ENCODE assay signal across 28 cellular contexts in the genomic region with DNA sequence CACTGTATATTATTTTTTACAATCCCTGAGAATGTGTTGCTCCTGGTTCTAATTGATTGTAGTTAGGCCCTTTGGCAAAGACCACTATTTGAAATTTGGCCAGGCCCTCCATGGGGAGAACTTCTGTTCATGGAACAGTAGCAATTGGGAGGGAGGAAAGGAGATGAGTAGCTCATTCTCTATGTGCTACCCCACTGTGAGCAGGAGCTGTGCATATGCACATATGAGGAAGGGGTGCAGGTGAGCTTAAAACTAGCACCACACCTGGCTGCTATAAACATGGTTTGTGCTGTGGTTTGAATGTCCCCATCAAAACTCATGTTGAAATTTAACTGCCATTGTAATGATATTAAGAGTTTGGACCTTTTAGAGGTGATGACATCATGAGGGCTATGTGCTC.
"Had no signal": no experiment of that assay in that cellular context is flagged by ENCODE, and none has a peak within 500 bp of the region (broad histone marks: within the 10 kb centered on the region; RNA-seq: fewer than 3 reads in every experiment).

No MANE protein-coding gene starts in this region.

- H3K27me3 ChIP-seq: neural progenitor cell, ovary, stomach, thyroid gland, transverse colon, upper lobe of right lung, vagina had no signal

- H3K36me3 Mint-ChIP-seq: naive thymus-derived CD4-positive, alpha-beta T cell; natural killer cell; neural progenitor cell; stimulated activated effector memory CD8-positive, alpha-beta T cell treated with anti-CD3 and anti-CD28 coated beads, Interleukin-12 subunit alpha, Interleukin-12 subunit beta, amount 100 ng/mL, for 72 hours; stimulated activated naive B cell treated with anti-CD40 and anti-IgM and Interleukin-4, amounts not matched to agents 10 μg/mL and 1 μg/mL and 100 μg/mL, for 72 hours; type B pancreatic cell had no signal

- H3K4me1 ChIP-seq: neural progenitor cell, parathyroid adenoma, psoas muscle, stomach, transverse colon, upper lobe of right lung, vagina had no signal

- H3K4me3 Mint-ChIP-seq: naive thymus-derived CD4-positive, alpha-beta T cell; natural killer cell; nephron; neural progenitor cell; stimulated activated effector memory CD8-positive, alpha-beta T cell treated with anti-CD3 and anti-CD28 coated beads, Interleukin-12 subunit alpha, Interleukin-12 subunit beta, amount 100 ng/mL, for 72 hours; stimulated activated naive B cell treated with anti-CD40 and anti-IgM and Interleukin-4, amounts not matched to agents 10 μg/mL and 1 μg/mL and 100 μg/mL, for 72 hours; stimulated activated naive CD8-positive, alpha-beta T cell treated with anti-CD3 and anti-CD28 coated beads, Interleukin-15, Interleukin-2, amounts not matched to agents 100 ng/mL and 50 ng/mL, for 24 hours; type B pancreatic cell had no signal

- H3K27ac Mint-ChIP-seq: naive thymus-derived CD4-positive, alpha-beta T cell; natural killer cell; nephron; neural progenitor cell; progenitor cell of endocrine pancreas; stimulated activated effector memory CD8-positive, alpha-beta T cell treated with anti-CD3 and anti-CD28 coated beads, Interleukin-12 subunit alpha, Interleukin-12 subunit beta, amount 100 ng/mL, for 72 hours; stimulated activated naive B cell treated with anti-CD40 and anti-IgM and Interleukin-4, amounts not matched to agents 10 μg/mL and 1 μg/mL and 100 μg/mL, for 72 hours; stimulated activated naive CD8-positive, alpha-beta T cell treated with anti-CD3 and anti-CD28 coated beads, Interleukin-15, Interleukin-2, amounts not matched to agents 100 ng/mL and 50 ng/mL, for 24 hours; type B pancreatic cell had no signal

- H3K9me3 ChIP-seq: thoracic aorta, thyroid gland, transverse colon, upper lobe of right lung, vagina had no signal

- H3K27ac ChIP-seq: neural progenitor cell, ovary, parathyroid adenoma, psoas muscle, skin epidermis, stomach, thoracic aorta, thyroid gland, transverse colon, upper lobe of right lung, vagina had no signal

- ATAC-seq: naive thymus-derived CD4-positive, alpha-beta T cell; natural killer cell; psoas muscle; right cardiac atrium; sciatic nerve; stimulated activated effector memory CD8-positive, alpha-beta T cell treated with anti-CD3 and anti-CD28 coated beads, Interleukin-12 subunit alpha, Interleukin-12 subunit beta, amount 100 ng/mL, for 72 hours; stimulated activated naive B cell treated with anti-CD40 and anti-IgM and Interleukin-4, amounts not matched to agents 10 μg/mL and 1 μg/mL and 100 μg/mL, for 72 hours; upper lobe of right lung had no signal

- H3K4me1 Mint-ChIP-seq: naive thymus-derived CD4-positive, alpha-beta T cell; natural killer cell; nephron; neural progenitor cell; stimulated activated effector memory CD8-positive, alpha-beta T cell treated with anti-CD3 and anti-CD28 coated beads, Interleukin-12 subunit alpha, Interleukin-12 subunit beta, amount 100 ng/mL, for 72 hours; stimulated activated naive B cell treated with anti-CD40 and anti-IgM and Interleukin-4, amounts not matched to agents 10 μg/mL and 1 μg/mL and 100 μg/mL, for 72 hours had no signal

- H3K36me3 ChIP-seq: neural progenitor cell, ovary, stomach, thoracic aorta, thyroid gland, transverse colon, upper lobe of right lung, vagina had no signal

- H3K79me2 ChIP-seq: parathyroid adenoma had no signal

- DNase-seq: naive thymus-derived CD4-positive, alpha-beta T cell; natural killer cell; occipital lobe; ovary; psoas muscle; right cardiac atrium; stimulated activated CD4-positive, alpha-beta T cell treated with anti-CD3 and anti-CD28 coated beads, Interleukin-15, amount 100 ng/mL, for 24 hours; stimulated activated CD4-positive, alpha-beta T cell treated with anti-CD3 and anti-CD28 coated beads, Interleukin-2, amount 100 ng/mL, for 24 hours; stimulated activated CD4-positive, alpha-beta T cell treated with anti-CD3 and anti-CD28 coated beads, Interleukin-2, amount 100 ng/mL, for 48 hours; stimulated activated CD4-positive, alpha-beta T cell treated with anti-CD3 and anti-CD28 coated beads, Interleukin-4, amount 100 ng/mL, for 24 hours; stimulated activated naive B cell treated with anti-CD40 and anti-IgM and Interleukin-4, amounts not matched to agents 10 μg/mL and 1 μg/mL and 100 μg/mL, for 72 hours; stimulated activated naive CD4-positive, alpha-beta T cell treated with Interleukin-2 at 50 U/mL for 16 hours; stomach; thyroid gland; transverse colon; upper lobe of right lung had no signal

- H3K4me2 ChIP-seq: neural progenitor cell, smooth muscle cell had no signal

- H3K4me3 ChIP-seq: neural progenitor cell, ovary, psoas muscle, skin epidermis, smooth muscle cell, stomach, thoracic aorta, thyroid gland, transverse colon, upper lobe of right lung, vagina had no signal

- H3K27me3 Mint-ChIP-seq: naive thymus-derived CD4-positive, alpha-beta T cell; progenitor cell of endocrine pancreas; stimulated activated naive B cell treated with anti-CD40 and anti-IgM and Interleukin-4, amounts not matched to agents 10 μg/mL and 1 μg/mL and 100 μg/mL, for 72 hours; stimulated activated naive CD8-positive, alpha-beta T cell treated with anti-CD3 and anti-CD28 coated beads, Interleukin-15, Interleukin-2, amounts not matched to agents 100 ng/mL and 50 ng/mL, for 24 hours; type B pancreatic cell had no signal

- H2AFZ ChIP-seq: neural progenitor cell, parathyroid adenoma had no signal

- H3K9ac ChIP-seq: neural progenitor cell, parathyroid adenoma had no signal
